In the genomic region with DNA sequence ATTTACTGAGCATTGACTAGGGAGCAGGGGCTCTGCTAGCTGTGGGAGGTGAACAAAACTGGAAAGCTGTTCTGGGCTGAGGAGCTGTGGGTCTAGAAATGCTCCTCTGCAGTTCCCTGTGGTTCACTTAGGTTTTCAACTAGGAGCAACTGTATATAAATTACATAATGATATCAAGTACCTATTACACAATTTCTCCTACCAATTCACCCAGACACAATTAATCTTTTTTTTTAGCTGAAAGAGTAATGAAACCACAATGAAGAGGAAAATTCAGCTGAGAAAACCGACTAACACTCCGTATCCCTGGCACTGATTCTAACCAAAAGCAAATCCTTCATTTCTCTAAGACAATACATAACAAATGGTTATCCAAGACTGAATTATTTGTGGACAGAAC, we compare ENCODE assay signal across 38 cellular contexts. TPM values are rescaled to one million over a fixed set of nuclear protein-coding genes. Genes with fewer than 3 reads are reported as not detected.
"Had no signal": no experiment of that assay in that cellular context is flagged by ENCODE, and none has a peak within 500 bp of the region (broad histone marks: within the 10 kb centered on the region; RNA-seq: fewer than 3 reads in every experiment).

No MANE protein-coding gene starts in this region.

- FAIRE-seq: TTC549 had no signal

- H3K27me3 Mint-ChIP-seq: activated B cell treated with CpG ODN at 0.5 μM for 24 hours; activated CD4-positive, alpha-beta T cell treated with anti-CD3 and anti-CD28 coated beads, Interleukin-2, amount 10 ng/mL, durations not matched to agents 24 days and 14 days; activated CD8-positive, alpha-beta T cell treated with anti-CD3 and anti-CD28 coated beads for 36 hours had no signal

- H3K27ac ChIP-seq: adrenal gland, ascending aorta, body of pancreas, brain microvascular endothelial cell, breast epithelium, VCaP had no signal

- H3K4me1 Mint-ChIP-seq: activated CD4-positive, alpha-beta T cell treated with anti-CD3 and anti-CD28 coated beads, Interleukin-2, amount 10 ng/mL, durations not matched to agents 24 days and 14 days; activated naive CD8-positive, alpha-beta T cell treated with anti-CD3 and anti-CD28 coated beads for 36 hours; activated T-helper 17 cell treated with anti-CD3 and anti-CD28 coated beads, Interleukin-2, amount 50 U/mL, for 72 hours had no signal

- H3K4me3 ChIP-seq: adrenal gland, ascending aorta, body of pancreas, breast epithelium had no signal

- H3K36me3 Mint-ChIP-seq: activated CD4-positive, alpha-beta memory T cell treated with anti-CD3 and anti-CD28 coated beads for 36 hours; activated naive CD4-positive, alpha-beta T cell treated with anti-CD3 and anti-CD28 coated beads, Interleukin-2, amount 50 U/mL, for 72 hours had no signal

- H3K36me3 ChIP-seq: adrenal gland, ascending aorta, brain microvascular endothelial cell, breast epithelium had no signal

- H3K27me3 ChIP-seq: adrenal gland, ascending aorta, body of pancreas, brain microvascular endothelial cell, breast epithelium had no signal

- ATAC-seq: activated CD8-positive, alpha-beta T cell treated with anti-CD3 and anti-CD28 coated beads for 36 hours; activated naive CD4-positive, alpha-beta T cell treated with anti-CD3 and anti-CD28 coated beads, Interleukin-2, amount 50 U/mL, for 72 hours; activated T-cell treated with anti-CD3 and anti-CD28 coated beads, Interleukin-2, amount 50 U/mL, for 4 hours; activated T-cell treated with anti-CD3 and anti-CD28 coated beads, Interleukin-2, amount 50 U/mL, for 72 hours; activated T-helper 17 cell treated with anti-CD3 and anti-CD28 coated beads, Interleukin-2, amount 50 U/mL, for 72 hours; body of pancreas had no signal

- H3K4me3 Mint-ChIP-seq: activated B cell treated with CpG ODN at 0.5 μM for 24 hours; activated CD4-positive, alpha-beta memory T cell treated with anti-CD3 and anti-CD28 coated beads for 36 hours; activated CD4-positive, alpha-beta T cell treated with anti-CD3 and anti-CD28 coated beads, Interleukin-2, amount 10 ng/mL, durations not matched to agents 24 days and 14 days; activated CD8-positive, alpha-beta T cell treated with anti-CD3 and anti-CD28 coated beads for 36 hours; activated naive CD4-positive, alpha-beta T cell treated with anti-CD3 and anti-CD28 coated beads for 36 hours; activated naive CD8-positive, alpha-beta T cell treated with anti-CD3 and anti-CD28 coated beads for 36 hours; activated T-cell treated with anti-CD3 and anti-CD28 coated beads, Interleukin-2, amount 50 U/mL, for 4 hours; activated T-cell treated with anti-CD3 and anti-CD28 coated beads, Interleukin-2, amount 50 U/mL, for 72 hours; activated T-helper 1 cell treated with anti-CD3 and anti-CD28 coated beads, Interleukin-12 subunit alpha, Interleukin-12 subunit beta, Interleukin-2, Interleukin-4 antibody, amounts not matched to agents 30 ng/mL and 10 ng/mL and 1 ng/mL, durations not matched to agents 14 hours and 24 hours and 36 hours; activated T-helper 17 cell treated with anti-CD3 and anti-CD28 coated beads, Interleukin-2, amount 50 U/mL, for 72 hours; T-helper 1 cell treated with Interleukin-12 subunit alpha and Interleukin-12 subunit beta and Interleukin-4 antibody, amounts not matched to agents 30 μg/mL and 1 μg/mL, for 36 hours; T-helper 2 cell treated with Interferon-gamma antibody and Interleukin-4, amounts not matched to agents 5 μg/mL and 100 μg/mL, for 36 hours had no signal

- DNase-seq: activated B cell treated with CpG ODN at 0.5 μM for 24 hours; activated CD4-positive, alpha-beta memory T cell treated with anti-CD3 and anti-CD28 coated beads for 36 hours; activated CD4-positive, alpha-beta T cell treated with anti-CD3 and anti-CD28 coated beads for 4 hours; activated CD4-positive, alpha-beta T cell treated with anti-CD3 and anti-CD28 coated beads, Interleukin-2, amount 10 ng/mL, durations not matched to agents 24 days and 14 days; activated CD4-positive, alpha-beta T cell treated with anti-CD3 and anti-CD28 coated beads, Interleukin-2, amount 50 U/mL, for 1 hour; activated CD4-positive, alpha-beta T cell treated with anti-CD3 and anti-CD28 coated beads, Interleukin-2, amount 50 U/mL, for 4 hours; activated CD4-positive, CD25-positive, alpha-beta regulatory T cell treated with anti-CD3 and anti-CD28 coated beads, Interleukin-2, amount 50 U/mL, for 72 hours; activated CD8-positive, alpha-beta memory T cell treated with anti-CD3 and anti-CD28 coated beads, Interleukin-2, amount 50 U/mL, for 4 hours; activated CD8-positive, alpha-beta T cell treated with anti-CD3 and anti-CD28 coated beads for 36 hours; activated effector memory CD4-positive, alpha-beta T cell treated with anti-CD3 and anti-CD28 coated beads, Interleukin-2, amount 50 U/mL, for 16 hours; activated gamma-delta T cell treated with Interleukin-2 at 50 U/mL for 16 hours; activated naive CD4-positive, alpha-beta T cell; activated naive CD4-positive, alpha-beta T cell treated with anti-CD3 and anti-CD28 coated beads for 36 hours; activated naive CD4-positive, alpha-beta T cell treated with anti-CD3 and anti-CD28 coated beads, Interleukin-2, amount 50 U/mL, for 16 hours; activated naive CD8-positive, alpha-beta T cell treated with anti-CD3 and anti-CD28 coated beads for 36 hours; activated T-cell treated with anti-CD3 and anti-CD28 coated beads for 4 hours; activated T-cell treated with anti-CD3 and anti-CD28 coated beads, Interleukin-2, amount 50 U/mL, for 1 hour; activated T-cell treated with anti-CD3 and anti-CD28 coated beads, Interleukin-2, amount 50 U/mL, for 4 hours; activated T-cell treated with anti-CD3 and anti-CD28 coated beads, Interleukin-2, amount 50 U/mL, for 72 hours; adrenal gland; amygdala; anterior cingulate cortex; body of pancreas; brain microvascular endothelial cell; central memory CD4-positive, alpha-beta T cell; T-helper 1 cell; T-helper 2 cell; T-helper 9 cell had no signal

- H3K9me3 ChIP-seq: adrenal gland, ascending aorta, body of pancreas, breast epithelium had no signal

- H3K4me1 ChIP-seq: adrenal gland, ascending aorta, body of pancreas, breast epithelium had no signal

- H3K27ac Mint-ChIP-seq: activated B cell treated with CpG ODN at 0.5 μM for 24 hours; activated CD4-positive, alpha-beta memory T cell treated with anti-CD3 and anti-CD28 coated beads for 36 hours; activated CD4-positive, alpha-beta T cell treated with anti-CD3 and anti-CD28 coated beads, Interleukin-2, amount 10 ng/mL, durations not matched to agents 24 days and 14 days; activated CD8-positive, alpha-beta T cell treated with anti-CD3 and anti-CD28 coated beads for 36 hours; activated naive CD4-positive, alpha-beta T cell treated with anti-CD3 and anti-CD28 coated beads for 36 hours; activated naive CD4-positive, alpha-beta T cell treated with anti-CD3 and anti-CD28 coated beads, Interleukin-2, amount 50 U/mL, for 72 hours; activated naive CD8-positive, alpha-beta T cell treated with anti-CD3 and anti-CD28 coated beads for 36 hours; activated T-cell treated with anti-CD3 and anti-CD28 coated beads, Interleukin-2, amount 50 U/mL, for 72 hours; activated T-helper 1 cell treated with anti-CD3 and anti-CD28 coated beads, Interleukin-12 subunit alpha, Interleukin-12 subunit beta, Interleukin-2, Interleukin-4 antibody, amounts not matched to agents 30 ng/mL and 10 ng/mL and 1 ng/mL, durations not matched to agents 14 hours and 24 hours and 36 hours; activated T-helper 17 cell treated with anti-CD3 and anti-CD28 coated beads, Interleukin-2, amount 50 U/mL, for 72 hours; T-helper 1 cell treated with Interleukin-12 subunit alpha and Interleukin-12 subunit beta and Interleukin-4 antibody, amounts not matched to agents 30 μg/mL and 1 μg/mL, for 36 hours; T-helper 2 cell treated with Interferon-gamma antibody and Interleukin-4, amounts not matched to agents 5 μg/mL and 100 μg/mL, for 36 hours had no signal

- H3K9me3 Mint-ChIP-seq: activated B cell treated with CpG ODN at 0.5 μM for 24 hours; activated CD4-positive, alpha-beta memory T cell treated with anti-CD3 and anti-CD28 coated beads for 36 hours; activated CD4-positive, alpha-beta T cell treated with anti-CD3 and anti-CD28 coated beads, Interleukin-2, amount 10 ng/mL, durations not matched to agents 24 days and 14 days; activated CD8-positive, alpha-beta T cell treated with anti-CD3 and anti-CD28 coated beads for 36 hours; activated naive CD4-positive, alpha-beta T cell treated with anti-CD3 and anti-CD28 coated beads for 36 hours; activated naive CD4-positive, alpha-beta T cell treated with anti-CD3 and anti-CD28 coated beads, Interleukin-2, amount 50 U/mL, for 72 hours; activated naive CD8-positive, alpha-beta T cell treated with anti-CD3 and anti-CD28 coated beads for 36 hours; activated T-cell treated with anti-CD3 and anti-CD28 coated beads, Interleukin-2, amount 50 U/mL, for 4 hours; activated T-cell treated with anti-CD3 and anti-CD28 coated beads, Interleukin-2, amount 50 U/mL, for 72 hours; activated T-helper 1 cell treated with anti-CD3 and anti-CD28 coated beads, Interleukin-12 subunit alpha, Interleukin-12 subunit beta, Interleukin-2, Interleukin-4 antibody, amounts not matched to agents 30 ng/mL and 10 ng/mL and 1 ng/mL, durations not matched to agents 14 hours and 24 hours and 36 hours; activated T-helper 17 cell treated with anti-CD3 and anti-CD28 coated beads, Interleukin-2, amount 50 U/mL, for 72 hours; T-helper 1 cell treated with Interleukin-12 subunit alpha and Interleukin-12 subunit beta and Interleukin-4 antibody, amounts not matched to agents 30 μg/mL and 1 μg/mL, for 36 hours; T-helper 2 cell treated with Interferon-gamma antibody and Interleukin-4, amounts not matched to agents 5 μg/mL and 100 μg/mL, for 36 hours had no signal

RNA-seq across cellular contexts. Expression of a gene that starts 39.3 kb away (rescaled TPM):
- total RNA-seq: activated CD4-positive, alpha-beta T cell treated with anti-CD3 and anti-CD28 coated beads, Interleukin-2, amount 10 ng/mL, durations not matched to agents 24 days and 14 days; activated CD8-positive, alpha-beta memory T cell treated with anti-CD3 and anti-CD28 coated beads for 36 hours; activated CD8-positive, alpha-beta T cell treated with anti-CD3 and anti-CD28 coated beads for 36 hours; activated naive CD4-positive, alpha-beta T cell treated with anti-CD3 and anti-CD28 coated beads for 36 hours; activated T-helper 1 cell treated with anti-CD3 and anti-CD28 coated beads, Interleukin-12 subunit alpha, Interleukin-12 subunit beta, Interleukin-2, Interleukin-4 antibody, amounts not matched to agents 30 ng/mL and 10 ng/mL and 1 ng/mL, durations not matched to agents 14 hours and 24 hours and 36 hours had no signal
